Comparison of ENCODE assay signal across 25 cellular contexts in genomic region chr15:38271895-38272294, GRCh38. TPM values are rescaled to one million over a fixed set of nuclear protein-coding genes. Genes with fewer than 3 reads are reported as not detected.
DNase-seq lines count a peak whose midpoint lies in the region; ATAC-seq, FAIRE-seq and TF ChIP-seq lines count a peak whose summit lies in the region.
"Had no signal": no experiment of that assay in that cellular context is flagged by ENCODE, and none has a peak within 500 bp of the region (broad histone marks: within the 10 kb centered on the region; RNA-seq: fewer than 3 reads in every experiment).

No MANE protein-coding gene starts in this region.

- TF ChIP-seq POLR2A in K562 (conservative IDR thresholded peaks at IDR 0.05): no peak

- H3K27me3 Mint-ChIP-seq in progenitor cell of endocrine pancreas: no peaks in the 10 kb centered on the region

- H4K20me1 ChIP-seq in K562 (replicated peaks; ENCODE audit: control insufficient read depth, insufficient read depth, low read length): no peaks in the 10 kb centered on the region

- H3K27ac Mint-ChIP-seq in progenitor cell of endocrine pancreas: peak overlapping the region; percentile 37
- H3K27ac Mint-ChIP-seq: CD14-positive monocyte; CD4-positive, alpha-beta memory T cell; CD4-positive, CD25-positive, alpha-beta regulatory T cell; CD8-positive, alpha-beta memory T cell had no signal

- no peak overlapping the region for H3K27ac ChIP-seq in HEK293 (ENCODE audit: extremely low read depth, low read depth, low read length)
- no peak overlapping the region for H3K27ac ChIP-seq in K562 (ENCODE audit: extremely low read depth, low read depth, low read length)
- H3K27ac ChIP-seq in effector memory CD4-positive, alpha-beta T cell (ENCODE audit: insufficient read depth, low read length, poor library complexity, severe bottlenecking): no peak overlapping the region
- H3K27ac ChIP-seq: BLaER1 had no signal

- H3K9me3 ChIP-seq in HEK293 (ENCODE audit: control insufficient read depth, insufficient read depth, low read depth, low read length) (no peaks in the 10 kb centered on the region), K562 (replicated peaks; ENCODE audit: control insufficient read depth, insufficient read depth, low read depth, low read length) (no peaks in the 10 kb centered on the region)
- H3K9me3 ChIP-seq in effector memory CD4-positive, alpha-beta T cell (ENCODE audit: control insufficient read depth, low read length): no peaks in the 10 kb centered on the region

- H3K4me2 ChIP-seq in K562 (ENCODE audit: insufficient read depth, low read length): no peak overlapping the region
- H3K4me2 ChIP-seq: BLaER1 had no signal

- no peaks in the 10 kb centered on the region for H3K9me1 ChIP-seq in K562 (ENCODE audit: control insufficient read depth, insufficient read depth, low read length)

- no peak for FAIRE-seq in K562 (lab: Jason Lieb, UNC)
- FAIRE-seq: A204.1, GM12878, GM12892, GM18507 had no signal

- no peak overlapping the region for H3K9ac ChIP-seq in K562 (ENCODE audit: insufficient read depth in 1 of 2, low read depth in 2 of 2, low read length in 2 of 2)
- H3K9ac ChIP-seq: BLaER1 had no signal

- POLR2A ChIA-PET in HEK293 (lab: Yijun Ruan, JAX): no interaction called here
- POLR2A ChIA-PET in K562 (lab: Yijun Ruan, JAX): interaction anchor here (0.7 to 1.2 kb wide), 2 partner anchors 9 to 28 kb away, joined by 3 read pairs; no protein-coding TSS in a partner anchor

- no peak for TF ChIP-seq EP300 in K562 (IDR thresholded peaks at IDR 0.05; ENCODE audit: low read length)

- H3K4me1 ChIP-seq in HEK293 (ENCODE audit: control insufficient read depth, insufficient read depth, low read length): no peaks in the 10 kb centered on the region
- peaks cover 0 to 5% of the 10 kb centered on the region in 2 experiments; a peak in 1 of 5 replicates for H3K4me1 ChIP-seq in K562 (replicated peaks in 1 of 2; ENCODE audit: control insufficient read depth in 2 of 2, insufficient read depth in 2 of 2, low read length in 2 of 2)
- no peaks in the 10 kb centered on the region for H3K4me1 ChIP-seq in effector memory CD4-positive, alpha-beta T cell (ENCODE audit: control insufficient read depth, insufficient read depth, low read length, poor library complexity, severe bottlenecking)
- H3K4me1 ChIP-seq: BE2C had no signal

- BruUV-seq in K562 (replicated peaks; lab: Mats Ljungman, UMichigan): no TSS peak

- H3K9me3 Mint-ChIP-seq in progenitor cell of endocrine pancreas (ENCODE audit: low read depth): no peaks in the 10 kb centered on the region
- H3K9me3 Mint-ChIP-seq: CD4-positive, CD25-positive, alpha-beta regulatory T cell; CD8-positive, alpha-beta memory T cell had no signal

- no peaks in the 10 kb centered on the region for H3K36me3 ChIP-seq in HEK293 (ENCODE audit: control insufficient read depth in 2 of 2, insufficient read depth in 1 of 2, low read length in 2 of 2)
- peaks cover 15% of the 10 kb centered on the region; the same call in 1 of the 3 replicates for H3K36me3 ChIP-seq in K562 (ENCODE audit: control insufficient read depth, insufficient read depth, low read length)
- no peaks in the 10 kb centered on the region for H3K36me3 ChIP-seq in effector memory CD4-positive, alpha-beta T cell (ENCODE audit: control insufficient read depth, insufficient read depth, low read length)

- H3K4me3 Mint-ChIP-seq in progenitor cell of endocrine pancreas (ENCODE audit: low read depth): no peak overlapping the region
- H3K4me3 Mint-ChIP-seq: CD14-positive monocyte; CD4-positive, alpha-beta memory T cell; CD4-positive, CD25-positive, alpha-beta regulatory T cell; CD8-positive, alpha-beta memory T cell had no signal

- H2AFZ ChIP-seq in K562 (ENCODE audit: low read depth, low read length): no peak overlapping the region

- in situ Hi-C loops in K562 (cut with MboI): no loop called here

- no peak overlapping the region for H3K4me3 ChIP-seq in HEK293 (ENCODE audit: low read depth, low read length)
- no peak overlapping the region for H3K4me3 ChIP-seq in K562
- H3K4me3 ChIP-seq in effector memory CD4-positive, alpha-beta T cell (ENCODE audit: insufficient read depth, low read depth, low read length, poor library complexity, severe bottlenecking): no peak overlapping the region
- H3K4me3 ChIP-seq: BLaER1, GM12878 had no signal

- CTCF ChIA-PET in HEK293 (lab: Yijun Ruan, JAX) (no interaction called here), K562 (lab: Yijun Ruan, JAX; ENCODE audit: low intra/inter-chr PET ratio) (no interaction called here)

- TF ChIP-seq CTCF in HEK293 (tag by site-specific recombination; IDR thresholded peaks at IDR 0.05): no peak
- no peak for TF ChIP-seq CTCF in K562 (IDR thresholded peaks at IDR 0.05 in 2 of 3, conservative IDR thresholded peaks at IDR 0.05 in 1 of 3; ENCODE audit: insufficient read depth in 2 of 3, low read depth in 1 of 3, low read length in 3 of 3)
- TF ChIP-seq CTCF in progenitor cell of endocrine pancreas (IDR thresholded peaks at IDR 0.05; ENCODE audit: unreplicated experiment): no peak

- intact Hi-C loops in K562 (cut with micrococcal nuclease): no loop called here

- no peaks in the 10 kb centered on the region for H3K27me3 ChIP-seq in K562 (ENCODE audit: control insufficient read depth in 2 of 2, insufficient read depth in 2 of 2, low read length in 2 of 2)
- no peaks in the 10 kb centered on the region for H3K27me3 ChIP-seq in effector memory CD4-positive, alpha-beta T cell (replicated peaks; ENCODE audit: control insufficient read depth, insufficient read depth, low read length, poor library complexity, severe bottlenecking)
- H3K27me3 ChIP-seq: BE2C, BLaER1 had no signal

- H3K79me2 ChIP-seq in K562 (ENCODE audit: control insufficient read depth, insufficient read depth, low read length): peaks cover 90% of the 10 kb centered on the region

- no peak for ATAC-seq in K562
- ATAC-seq: GM12878 had no signal

- peaks cover 13% of the 10 kb centered on the region for H3K4me1 Mint-ChIP-seq in progenitor cell of endocrine pancreas (ENCODE audit: low read depth)

- 68% methylated on average over 2 of the region's 3 CpGs for WGBS in K562 (ENCODE audit: insufficient coverage, low coverage, missing lambda C conversion rate)

- DNase-seq in K562 (ENCODE audit: extremely low read depth in 1 of 4, low spot score in 3 of 4) (no peak), progenitor cell of endocrine pancreas (ENCODE audit: low spot score, unreplicated experiment) (no peak), GOT3 (lab: John Stamatoyannopoulos, UW) (no peak)
- no peak for DNase-seq in effector memory CD4-positive, alpha-beta T cell
- DNase-seq: 8988T; BE2C; C1 segment of cervical spinal cord; CD4-positive, alpha-beta memory T cell; CD4-positive, CD25-positive, alpha-beta regulatory T cell; CD8-positive, alpha-beta memory T cell; COR-L47; DMS 273 treated with DMSO at 0.1 percent for 48 hours; DMS153; DMS53; DMS79; DND-41; EL; GDM1 had no signal

- TF ChIP-seq RAD21 in K562 (CRISPR knock-in tag; conservative IDR thresholded peaks at IDR 0.05 in 1 of 2, IDR thresholded peaks at IDR 0.05 in 1 of 2): no peak

- peaks cover 5% of the 10 kb centered on the region for H3K36me3 Mint-ChIP-seq in progenitor cell of endocrine pancreas (ENCODE audit: insufficient read depth)
- H3K36me3 Mint-ChIP-seq: CD4-positive, alpha-beta memory T cell; CD4-positive, CD25-positive, alpha-beta regulatory T cell; CD8-positive, alpha-beta memory T cell had no signal

TF ChIP-seq in HEK293, 187 proteins besides CTCF, POLR2A, EP300 and RAD21:
- peak; percentile 65; the same call in 1 of the 2 replicates for TF ChIP-seq ZNF146 (tag by site-specific recombination; IDR thresholded peaks at IDR 0.05)
- TF ChIP-seq ZNF473 (tag by site-specific recombination; IDR thresholded peaks at IDR 0.05): no peak
- no peak for TF ChIP-seq HOXD13 (CRISPR knock-in tag; IDR thresholded peaks at IDR 0.05; ENCODE audit: borderline replicate concordance)
- no peak for TF ChIP-seq ZNF221 (tag by site-specific recombination; IDR thresholded peaks at IDR 0.05; ENCODE audit: borderline replicate concordance)
- TF ChIP-seq ZBTB48 (tag by site-specific recombination; IDR thresholded peaks at IDR 0.05): no peak
TF ChIP-seq in HEK293: peak in this region for 1.

TF ChIP-seq in K562, 482 proteins besides CTCF, POLR2A, EP300 and RAD21 (continues in another document):
- TF ChIP-seq CREB5 (CRISPR knock-in tag; IDR thresholded peaks at IDR 0.05) (no peak), RBM25 (IDR thresholded peaks at IDR 0.05; ENCODE audit: low read depth, low read length, severe bottlenecking) (peak; percentile 18), ZNF146 (CRISPR knock-in tag; IDR thresholded peaks at IDR 0.05; ENCODE audit: unreplicated experiment) (peak; percentile 78), ARNT (IDR thresholded peaks at IDR 0.05) (no peak), ZNF77 (CRISPR knock-in tag; IDR thresholded peaks at IDR 0.05) (no peak)

RNA-seq across cellular contexts. Expression of gene SPRED1, which starts 19.3 kb away (rescaled TPM):
- total RNA-seq in K562 (2011; cell fraction: chromatin; rRNA removed; ENCODE audit: low replicate concordance): 8.8 and 34.6 TPM in 2 replicates
- total RNA-seq in K562 (2011; cell fraction: nucleolus; rRNA removed): 4.8 and 6.8 TPM in 2 replicates
- total RNA-seq in K562 (2011; cell fraction: nucleoplasm; rRNA removed): 12.5 and 16.1 TPM in 2 replicates
- total RNA-seq in K562 (2014; rRNA removed) (12.6 and 12.9 TPM in 2 replicates), K562 (2014; rRNA removed; fragmentation: Illumina TruSeq; extraction: Trizol) (16.8 and 18.7 TPM in 2 replicates), K562 (2015; rRNA removed; fragmentation: Illumina TruSeq; extraction: Trizol) (11.4 and 11.9 TPM in 2 replicates), K562 (2021) (15.1 and 17.4 TPM in 2 replicates), progenitor cell of endocrine pancreas (21.3 and 22.9 TPM in 2 replicates)
- polyA plus RNA-seq in K562 (2011; rRNA removed) (4.5 and 4.7 TPM in 2 replicates), K562 (2014; fragmentation: Illumina TruSeq; extraction: Trizol) (7.9 and 8.1 TPM in 2 replicates), K562 (2014; fragmentation: Nextera tagmentation; extraction: Ambion mirVana) (1 to 10 TPM; 2.8 to 3.6 TPM), K562 (2014; rRNA removed) (4.2 and 5.0 TPM in 2 replicates)
- 1.1 and 2.3 TPM in 2 replicates for polyA plus RNA-seq in K562 (2011; cell fraction: cytosol; rRNA removed)
- 4.3 and 5.1 TPM in 2 replicates for polyA plus RNA-seq in K562 (2011; cell fraction: nucleus; rRNA removed)
- polyA plus RNA-seq in K562 (2012): 6.3 and 6.8 TPM in 2 replicates
- 20.4 and 23.8 TPM in 2 replicates for polyA minus RNA-seq in K562 (2011; rRNA and poly(A)+ RNA removed)
- polyA minus RNA-seq in K562 (2011; cell fraction: cytosol; rRNA and poly(A)+ RNA removed): 6.5 and 7.7 TPM in 2 replicates
- 13.5 and 22.7 TPM in 2 replicates for polyA minus RNA-seq in K562 (2011; cell fraction: nucleus; rRNA and poly(A)+ RNA removed)
- total RNA-seq: CD4-positive, CD25-positive, alpha-beta regulatory T cell had no signal
- polyA plus RNA-seq: CD4-positive, alpha-beta memory T cell had no signal

Comparison
In these comparisons a context has a peak if more than half of its experiments do, and no peak if none do; other contexts are left out.
1. Of the 44 proteins assayed by ChIP-seq in both K562 and HEK293: peak only in K562: none; only in HEK293: none; in both: ZNF146; in neither: 43.